Comparison of ENCODE assay signal across 11 cellular contexts in the genomic region with DNA sequence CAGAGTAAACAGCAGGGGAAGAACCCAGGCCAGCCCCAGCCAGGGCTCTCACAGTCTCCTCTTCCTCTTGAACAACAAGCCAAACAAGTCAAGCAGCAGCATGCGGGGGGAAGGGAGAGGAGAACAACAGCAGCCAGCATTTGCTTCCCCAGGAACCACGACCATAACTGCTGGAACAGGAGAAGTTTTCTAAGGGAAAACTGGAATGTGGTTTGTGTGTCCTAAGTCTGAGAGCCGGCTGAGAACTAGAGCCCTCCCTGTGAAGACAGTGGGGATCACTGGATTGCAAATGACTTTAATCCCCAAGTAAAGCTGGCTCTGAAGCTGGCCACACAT. TPM values are rescaled to one million over a fixed set of nuclear protein-coding genes. Genes with fewer than 3 reads are reported as not detected.
DNase-seq lines count a peak whose midpoint lies in the region; ATAC-seq and TF ChIP-seq lines count a peak whose summit lies in the region.
"Had no signal": no experiment of that assay in that cellular context is flagged by ENCODE, and none has a peak within 500 bp of the region (broad histone marks: within the 10 kb centered on the region; RNA-seq: fewer than 3 reads in every experiment).

No MANE protein-coding gene starts in this region.

- TF ChIP-seq CTCF in GM20000 (IDR thresholded peaks at IDR 0.05; ENCODE audit: extremely low read depth, missing control alignments) (no peak), mesothelial cell of epicardium (IDR thresholded peaks at IDR 0.05; ENCODE audit: unreplicated experiment) (no peak)

- peaks cover 21% of the 10 kb centered on the region for H3K36me3 Mint-ChIP-seq in activated T-helper 17 cell treated with anti-CD3 and anti-CD28 coated beads, Interleukin-2, amount 50 U/mL, for 72 hours (ENCODE audit: low read depth)
- H3K36me3 Mint-ChIP-seq in mesothelial cell of epicardium: peaks cover 17% of the 10 kb centered on the region

- no peaks in the 10 kb centered on the region for H3K27me3 Mint-ChIP-seq in activated T-helper 17 cell treated with anti-CD3 and anti-CD28 coated beads, Interleukin-2, amount 50 U/mL, for 72 hours
- no peaks in the 10 kb centered on the region for H3K27me3 Mint-ChIP-seq in mesothelial cell of epicardium (ENCODE audit: low read depth)
- H3K27me3 Mint-ChIP-seq: stimulated activated naive CD8-positive, alpha-beta T cell treated with anti-CD3 and anti-CD28 coated beads, Interleukin-15, amount 100 ng/mL, for 72 hours had no signal

- peak; percentile 6 for DNase-seq in GM20000 (ENCODE audit: low spot score)
- DNase-seq in mesothelial cell of epicardium (ENCODE audit: low spot score in 2 of 2, unreplicated experiment in 2 of 2): no peak
- peak in 17 of 49 donors; percentile 30 to 52 (median 43) for DNase-seq in substantia nigra (lab: John Stamatoyannopoulos, UW)
- no peak for DNase-seq in foreskin melanocyte
- no peak for DNase-seq in DMS79 (lab: John Stamatoyannopoulos, UW)
- DNase-seq in activated effector memory CD4-positive, alpha-beta T cell treated with anti-CD3 and anti-CD28 coated beads, Interleukin-2, amount 50 U/mL, for 16 hours: no peak
- DNase-seq: activated CD4-positive, alpha-beta T cell treated with anti-CD3 and anti-CD28 coated beads, Interleukin-2, amount 50 U/mL, for 1 hour; NCI-H2081 treated with DMSO at 0.1 percent for 48 hours; stimulated activated naive CD8-positive, alpha-beta T cell treated with anti-CD3 and anti-CD28 coated beads, Interleukin-15, amount 100 ng/mL, for 72 hours had no signal

- H3K4me3 Mint-ChIP-seq in activated T-helper 17 cell treated with anti-CD3 and anti-CD28 coated beads, Interleukin-2, amount 50 U/mL, for 72 hours: no peak overlapping the region
- no peak overlapping the region for H3K4me3 Mint-ChIP-seq in mesothelial cell of epicardium
- H3K4me3 Mint-ChIP-seq: stimulated activated naive CD8-positive, alpha-beta T cell treated with anti-CD3 and anti-CD28 coated beads, Interleukin-15, amount 100 ng/mL, for 72 hours had no signal

- H3K9me3 Mint-ChIP-seq in activated T-helper 17 cell treated with anti-CD3 and anti-CD28 coated beads, Interleukin-2, amount 50 U/mL, for 72 hours: no peaks in the 10 kb centered on the region
- H3K9me3 Mint-ChIP-seq in mesothelial cell of epicardium: no peaks in the 10 kb centered on the region
- H3K9me3 Mint-ChIP-seq: stimulated activated naive CD8-positive, alpha-beta T cell treated with anti-CD3 and anti-CD28 coated beads, Interleukin-15, amount 100 ng/mL, for 72 hours had no signal

- H3K27ac ChIP-seq in substantia nigra (ENCODE audit: low read depth, low read length, poor library complexity, severe bottlenecking): peak overlapping the region; percentile 82

- H3K4me1 Mint-ChIP-seq in activated T-helper 17 cell treated with anti-CD3 and anti-CD28 coated beads, Interleukin-2, amount 50 U/mL, for 72 hours: peaks cover 18% of the 10 kb centered on the region
- peaks cover 16% of the 10 kb centered on the region for H3K4me1 Mint-ChIP-seq in mesothelial cell of epicardium

- no peak for ATAC-seq in activated T-helper 17 cell treated with anti-CD3 and anti-CD28 coated beads, Interleukin-2, amount 50 U/mL, for 72 hours (replicated peaks)
- no peak for ATAC-seq in HG03457 (IDR thresholded peaks at IDR 0.05; ENCODE audit: unreplicated experiment)
- ATAC-seq: stimulated activated naive CD8-positive, alpha-beta T cell treated with anti-CD3 and anti-CD28 coated beads, Interleukin-15, amount 100 ng/mL, for 72 hours had no signal

- H3K27ac Mint-ChIP-seq in activated T-helper 17 cell treated with anti-CD3 and anti-CD28 coated beads, Interleukin-2, amount 50 U/mL, for 72 hours: peak overlapping the region; percentile 42
- peak overlapping the region; percentile 50 for H3K27ac Mint-ChIP-seq in mesothelial cell of epicardium

RNA-seq across cellular contexts. Expression of a gene that starts 48.2 kb away (rescaled TPM):
- total RNA-seq in activated T-helper 17 cell treated with anti-CD3 and anti-CD28 coated beads, Interleukin-2, amount 50 U/mL, for 72 hours: 10 to 100 TPM; 28.8 to 43.1 TPM
- total RNA-seq in mesothelial cell of epicardium: 17.7 to 22.7 TPM (median 19.9 TPM) in 3 replicates
